ENCODE assay signal across 3 cellular contexts in genomic region chr11:118933486-118933885, GRCh38.
TF ChIP-seq lines count a peak whose summit lies in the region.

No MANE protein-coding gene starts in this region.

TF ChIP-seq in SK-N-SH, 30 proteins besides CTCF, POLR2A, EP300 and RAD21 (continued from another document):
- TF ChIP-seq FOXM1 (IDR thresholded peaks at IDR 0.05; ENCODE audit: low read depth) (no peak), REST (IDR thresholded peaks at IDR 0.05; ENCODE audit: low read depth, low read length) (no peak), MEF2A (IDR thresholded peaks at IDR 0.05; ENCODE audit: borderline replicate concordance, low read depth) (no peak), TAF1 (IDR thresholded peaks at IDR 0.05; ENCODE audit: borderline replicate concordance, low read depth, low read length) (no peak), POLR2AphosphoS5 (IDR thresholded peaks at IDR 0.05; ENCODE audit: low read depth, low read length) (no peak), ZBTB33 (IDR thresholded peaks at IDR 0.05; ENCODE audit: borderline replicate concordance, low read depth) (no peak), JUND (IDR thresholded peaks at IDR 0.05) (no peak), GATA2 (CRISPR knock-in tag; IDR thresholded peaks at IDR 0.05) (no peak), RFX5 (IDR thresholded peaks at IDR 0.05; ENCODE audit: low read length) (no peak), MAX (IDR thresholded peaks at IDR 0.05; ENCODE audit: low read depth) (no peak), SMC3 (IDR thresholded peaks at IDR 0.05; ENCODE audit: low read depth, low read length) (no peak), USF2 (IDR thresholded peaks at IDR 0.05; ENCODE audit: borderline replicate concordance, low read depth, low read length) (no peak)

TF ChIP-seq in SK-N-SH treated with all-trans-retinoic acid at 6 μM for 48 hours, 23 proteins besides CTCF, POLR2A, EP300 and RAD21 (continued from another document):
- no peak for TF ChIP-seq ZNF8 (CRISPR knock-in tag; IDR thresholded peaks at IDR 0.05)
- no peak for TF ChIP-seq SNAI2 (CRISPR knock-in tag; IDR thresholded peaks at IDR 0.05)
- no peak for TF ChIP-seq BACH2 (CRISPR knock-in tag; IDR thresholded peaks at IDR 0.05; ENCODE audit: borderline replicate concordance)
- TF ChIP-seq ZC3H10 (CRISPR knock-in tag; IDR thresholded peaks at IDR 0.05): no peak
- no peak for TF ChIP-seq PATZ1 (CRISPR knock-in tag; IDR thresholded peaks at IDR 0.05; ENCODE audit: borderline replicate concordance)
- no peak for TF ChIP-seq RARB (CRISPR knock-in tag; IDR thresholded peaks at IDR 0.05)

TF ChIP-seq in HEK293T, 16 proteins besides CTCF, POLR2A, EP300 and RAD21 (continued from another document):
- no peak for TF ChIP-seq NFRKB (IDR thresholded peaks at IDR 0.05)
